In the genomic region with DNA sequence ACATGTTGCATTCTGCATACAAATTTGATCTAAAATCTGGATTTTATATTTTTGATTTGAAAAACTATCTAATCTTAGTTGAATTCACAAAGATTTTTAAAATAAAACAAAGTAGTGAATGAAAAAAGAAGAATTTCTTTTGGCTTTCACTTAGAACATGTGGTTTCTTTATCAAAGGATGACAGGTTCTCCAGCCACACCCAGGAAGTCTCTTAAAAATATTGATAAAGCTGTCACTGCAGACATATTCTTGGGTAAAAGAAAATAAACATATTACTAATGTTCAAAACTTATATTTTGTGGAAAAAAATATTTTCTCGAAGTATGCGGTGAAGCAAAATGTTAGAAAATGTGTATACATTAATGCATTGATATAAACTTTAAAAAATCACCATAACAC, we compare ENCODE assay signal across 27 cellular contexts. TPM values are rescaled to one million over a fixed set of nuclear protein-coding genes. Genes with fewer than 3 reads are reported as not detected.
A peak's percentile ranks its signal among the peaks of the same experiment; 100 is the strongest.
DNase-seq lines count a peak whose midpoint lies in the region; FAIRE-seq and TF ChIP-seq lines count a peak whose summit lies in the region.
"Had no signal": no experiment of that assay in that cellular context is flagged by ENCODE, and none has a peak within 500 bp of the region (broad histone marks: within the 10 kb centered on the region; RNA-seq: fewer than 3 reads in every experiment).

No MANE protein-coding gene starts in this region.

- no peaks in the 10 kb centered on the region for H3K9me3 ChIP-seq in CD8-positive, alpha-beta memory T cell (ENCODE audit: low read length)
- H3K9me3 ChIP-seq: neutrophil, Peyer's patch, upper lobe of left lung had no signal

- peaks cover 20% of the 10 kb centered on the region for H3K4me1 ChIP-seq in CD8-positive, alpha-beta memory T cell (ENCODE audit: insufficient read depth, low read length)
- peaks cover 38% of the 10 kb centered on the region for H3K4me1 ChIP-seq in KMS-11 (ENCODE audit: low read depth, poor library complexity, severe bottlenecking)

- H3K4me3 ChIP-seq in CD8-positive, alpha-beta memory T cell (ENCODE audit: low read length) = no peak overlapping the region
- no peak overlapping the region for H3K4me3 ChIP-seq in KMS-11 (IDR thresholded peaks at IDR 0.05; ENCODE audit: insufficient read depth, low read depth, low read length)
- H3K4me3 ChIP-seq: GM23338, Peyer's patch, upper lobe of left lung had no signal

- TF ChIP-seq CTCF in KMS-11 (conservative IDR thresholded peaks at IDR 0.05; ENCODE audit: low read depth, low read length) = no peak

- peak overlapping the region in 1 of 7 donors; percentile 27 for H3K4me3 Mint-ChIP-seq in CD8-positive, alpha-beta memory T cell
- H3K4me3 Mint-ChIP-seq: activated T-cell treated with anti-CD3 and anti-CD28 coated beads, Interleukin-2, amount 50 U/mL, for 4 hours; GM23338; HFFc6; stimulated activated effector memory CD8-positive, alpha-beta T cell treated with anti-CD3 and anti-CD28 coated beads, Interleukin-12 subunit alpha, Interleukin-12 subunit beta, amount 100 ng/mL, for 72 hours had no signal

- peaks cover 22 to 32% (median 28%) of the 10 kb centered on the region in 3 donors for H3K4me1 Mint-ChIP-seq in CD8-positive, alpha-beta memory T cell

- H3K36me3 Mint-ChIP-seq in CD8-positive, alpha-beta memory T cell = no peaks in the 10 kb centered on the region
- H3K36me3 Mint-ChIP-seq: stimulated activated effector memory CD8-positive, alpha-beta T cell treated with anti-CD3 and anti-CD28 coated beads, Interleukin-12 subunit alpha, Interleukin-12 subunit beta, amount 100 ng/mL, for 72 hours; T-cell had no signal

- H3K36me3 ChIP-seq in CD8-positive, alpha-beta memory T cell (ENCODE audit: insufficient read depth, low read length) = no peaks in the 10 kb centered on the region
- H3K36me3 ChIP-seq in KMS-11 (ENCODE audit: insufficient read depth) = no peaks in the 10 kb centered on the region
- H3K36me3 ChIP-seq: neutrophil, Peyer's patch, upper lobe of left lung had no signal

- peak; percentile 17 for FAIRE-seq in islet of Langerhans (lab: Jason Lieb, UNC)
- FAIRE-seq: D721Med, GM12891, TTC549 had no signal

- peak overlapping the region; percentile 24 for H3K4me2 ChIP-seq in KMS-11
- H3K4me2 ChIP-seq: GM23338 had no signal

- no peaks in the 10 kb centered on the region for H3K27me3 ChIP-seq in CD8-positive, alpha-beta memory T cell (ENCODE audit: insufficient read depth, low read length, poor library complexity, severe bottlenecking)
- no peaks in the 10 kb centered on the region for H3K27me3 ChIP-seq in KMS-11 (ENCODE audit: insufficient read depth, low read depth)
- H3K27me3 ChIP-seq: neutrophil, Peyer's patch, upper lobe of left lung had no signal

- H3K27ac Mint-ChIP-seq in CD8-positive, alpha-beta memory T cell = no peak overlapping the region
- H3K27ac Mint-ChIP-seq: HFFc6; progenitor cell of endocrine pancreas; stimulated activated effector memory CD8-positive, alpha-beta T cell treated with anti-CD3 and anti-CD28 coated beads, Interleukin-12 subunit alpha, Interleukin-12 subunit beta, amount 100 ng/mL, for 72 hours had no signal

- intact Hi-C loops in posterior vena cava (cut with DNase I) = no loop called here

- DNase-seq in CD8-positive, alpha-beta memory T cell = peak in 2 of 5 donors; percentile 3 to 23
- DNase-seq in central memory CD4-positive, alpha-beta T cell = peak; percentile 26
- DNase-seq in posterior vena cava (ENCODE audit: low spot score) (no peak), iPS-NIHi7 (ENCODE audit: extremely low spot score) (no peak), NCI-H510A treated with DMSO at 0.1 percent for 48 hours (lab: John Stamatoyannopoulos, UW) (no peak)
- DNase-seq: activated CD4-positive, alpha-beta T cell treated with anti-CD3 and anti-CD28 coated beads for 1 hour; activated gamma-delta T cell treated with Interleukin-2 at 50 U/mL for 16 hours; activated T-cell treated with anti-CD3 and anti-CD28 coated beads, Interleukin-2, amount 50 U/mL, for 4 hours; cerebellar nuclear complex; foreskin melanocyte; NCI-H1105; NCI-H1930; Peyer's patch; stimulated activated CD4-positive, alpha-beta T cell treated with anti-CD3 and anti-CD28 coated beads, Interleukin-12 subunit alpha, Interleukin-12 subunit beta, amount 100 ng/mL, for 4 hours; upper lobe of left lung had no signal

- H3K27me3 Mint-ChIP-seq in CD8-positive, alpha-beta memory T cell = peaks cover 0 to 3% of the 10 kb centered on the region in 2 donors
- H3K27me3 Mint-ChIP-seq: progenitor cell of endocrine pancreas, T-cell had no signal

- no peak overlapping the region for H3K9ac ChIP-seq in KMS-11

- H3K79me2 ChIP-seq in KMS-11 (ENCODE audit: insufficient read depth, low read depth) = no peaks in the 10 kb centered on the region

- CTCF ChIA-PET in CD8-positive, alpha-beta memory T cell (lab: Charles Lee) = interaction anchor here (3.2 kb wide), 1 partner anchor 45 kb away, joined by 26 read pairs; a partner anchor contains a TSS

- H3K9me3 Mint-ChIP-seq in CD8-positive, alpha-beta memory T cell = no peaks in the 10 kb centered on the region
- H3K9me3 Mint-ChIP-seq: activated T-cell treated with anti-CD3 and anti-CD28 coated beads, Interleukin-2, amount 50 U/mL, for 4 hours; GM23338; HFFc6; stimulated activated effector memory CD8-positive, alpha-beta T cell treated with anti-CD3 and anti-CD28 coated beads, Interleukin-12 subunit alpha, Interleukin-12 subunit beta, amount 100 ng/mL, for 72 hours; T-cell had no signal

- POLR2A ChIA-PET in CD8-positive, alpha-beta memory T cell (lab: Charles Lee) = interaction anchor here (1.8 kb wide), 1 partner anchor 45 kb away, joined by 6 read pairs; no protein-coding TSS in a partner anchor

- H2AFZ ChIP-seq in KMS-11 (ENCODE audit: low read depth) = peak overlapping the region; percentile 45; the same call in 1 of the 2 replicates
- H2AFZ ChIP-seq: GM23338 had no signal

- H3K27ac ChIP-seq in CD8-positive, alpha-beta memory T cell (ENCODE audit: low read depth, low read length) = peak overlapping the region; percentile 18
- H3K27ac ChIP-seq in KMS-11 = peak overlapping the region; percentile 18; the same call in 1 of the 2 replicates
- H3K27ac ChIP-seq: C4-2B, neutrophil, Peyer's patch, upper lobe of left lung had no signal

- H4K20me1 ChIP-seq in KMS-11 (ENCODE audit: insufficient read depth) = no peaks in the 10 kb centered on the region

RNA-seq across cellular contexts. Expression of a gene that starts 44.3 kb away (rescaled TPM):
- 10 to 100 TPM; 10.6 to 11.6 TPM for total RNA-seq in CD8-positive, alpha-beta memory T cell
- 50.3 TPM for polyA plus RNA-seq in CD8-positive, alpha-beta memory T cell
- total RNA-seq in posterior vena cava = 10 to 100 TPM; 23.9 TPM
